In genomic region chr15:67173786-67174185, GRCh38 we compare ENCODE assay signal across 16 cellular contexts.
DNase-seq lines count a peak whose midpoint lies in the region; ATAC-seq and TF ChIP-seq lines count a peak whose summit lies in the region.
"Had no signal": no experiment of that assay in that cellular context is flagged by ENCODE, and none has a peak within 500 bp of the region (broad histone marks: within the 10 kb centered on the region; RNA-seq: fewer than 3 reads in every experiment).

No MANE protein-coding gene starts in this region.

- ATAC-seq in CD4-positive, alpha-beta T cell (ENCODE audit: poor library complexity), result no peak
- no peak for ATAC-seq in activated T-helper 17 cell treated with anti-CD3 and anti-CD28 coated beads, Interleukin-2, amount 50 U/mL, for 72 hours (replicated peaks)
- ATAC-seq in naive thymus-derived CD4-positive, alpha-beta T cell, result no peak
- ATAC-seq in HG02588 (IDR thresholded peaks at IDR 0.05; ENCODE audit: unreplicated experiment) (no peak), HG03159 (IDR thresholded peaks at IDR 0.05; ENCODE audit: unreplicated experiment) (no peak), HG03108 (IDR thresholded peaks at IDR 0.05; ENCODE audit: unreplicated experiment) (no peak)
- ATAC-seq: mucosa of descending colon had no signal

- peaks cover 72% of the 10 kb centered on the region for H3K36me3 Mint-ChIP-seq in T-helper 1 cell treated with Interleukin-12 subunit alpha and Interleukin-12 subunit beta and Interleukin-4 antibody, amounts not matched to agents 30 μg/mL and 1 μg/mL, for 36 hours (ENCODE audit: low read depth)
- peaks cover 84% of the 10 kb centered on the region for H3K36me3 Mint-ChIP-seq in CD4-positive, alpha-beta T cell (ENCODE audit: low read depth)
- H3K36me3 Mint-ChIP-seq in activated T-helper 17 cell treated with anti-CD3 and anti-CD28 coated beads, Interleukin-2, amount 50 U/mL, for 72 hours (ENCODE audit: low read depth), result peaks cover 100% of the 10 kb centered on the region
- peaks cover 0 to 47% (median 25%) of the 10 kb centered on the region in 5 donors for H3K36me3 Mint-ChIP-seq in naive thymus-derived CD4-positive, alpha-beta T cell

- H3K27ac ChIP-seq in CD4-positive, alpha-beta T cell (ENCODE audit: low read depth, low read length), result no peak overlapping the region
- H3K27ac ChIP-seq in naive thymus-derived CD4-positive, alpha-beta T cell (ENCODE audit: low read depth, low read length), result no peak overlapping the region
- H3K27ac ChIP-seq: 22Rv1, adrenal gland, SJCRH30 had no signal

- H3K27ac Mint-ChIP-seq in T-helper 1 cell treated with Interleukin-12 subunit alpha and Interleukin-12 subunit beta and Interleukin-4 antibody, amounts not matched to agents 30 μg/mL and 1 μg/mL, for 36 hours, result peak overlapping the region; percentile 17
- H3K27ac Mint-ChIP-seq in CD4-positive, alpha-beta T cell, result peak overlapping the region; percentile 19
- peak overlapping the region; percentile 91 for H3K27ac Mint-ChIP-seq in activated T-helper 17 cell treated with anti-CD3 and anti-CD28 coated beads, Interleukin-2, amount 50 U/mL, for 72 hours
- H3K27ac Mint-ChIP-seq in naive thymus-derived CD4-positive, alpha-beta T cell, result peak overlapping the region in 6 of 9 donors; percentile 35 to 87 (median 60)

- DNase-seq in T-helper 1 cell, result no peak
- no peak for DNase-seq in CD4-positive, alpha-beta T cell
- no peak for DNase-seq in naive thymus-derived CD4-positive, alpha-beta T cell
- DNase-seq: adrenal gland; NCI-H1417 treated with DMSO at 0.1 percent for 48 hours; NCI-H226; NK-92 treated with Interleukin-12 subunit alpha and Interleukin-12 subunit beta, amount 100 ng/mL, for 24 hours; SJCRH30; stimulated activated CD4-positive, alpha-beta T cell treated with anti-CD3 and anti-CD28 coated beads, Interleukin-12 subunit alpha, Interleukin-12 subunit beta, amount 100 ng/mL, for 4 hours had no signal

- H3K4me1 ChIP-seq in naive thymus-derived CD4-positive, alpha-beta T cell (ENCODE audit: control insufficient read depth in 2 of 2, insufficient read depth in 2 of 2, low read length in 2 of 2), result no peaks in the 10 kb centered on the region

- peaks cover 0 to 47% (median 10%) of the 10 kb centered on the region in 3 experiments for H3K36me3 ChIP-seq in naive thymus-derived CD4-positive, alpha-beta T cell (ENCODE audit: control insufficient read depth in 2 of 3, insufficient read depth in 3 of 3, low read length in 3 of 3)
- H3K36me3 ChIP-seq: adrenal gland had no signal

- intact Hi-C loops in CD4-positive, alpha-beta T cell (cut with DNase I, micrococcal nuclease), result no loop called here
- intact Hi-C loops in naive thymus-derived CD4-positive, alpha-beta T cell (cut with micrococcal nuclease), result no loop called here

- TF ChIP-seq CTCF in CD4-positive, alpha-beta T cell (IDR thresholded peaks at IDR 0.05), result no peak

- H3K4me3 ChIP-seq in naive thymus-derived CD4-positive, alpha-beta T cell (ENCODE audit: low read length), result no peak overlapping the region
- H3K4me3 ChIP-seq: adrenal gland, mucosa of descending colon, SJCRH30 had no signal

- CTCF ChIA-PET in CD4-positive, alpha-beta T cell (lab: Charles Lee), result no interaction called here
- CTCF ChIA-PET in naive thymus-derived CD4-positive, alpha-beta T cell (lab: Charles Lee), result no interaction called here

- POLR2A ChIA-PET in CD4-positive, alpha-beta T cell (lab: Charles Lee), result interaction anchor here (0.7 to 0.8 kb wide), 2 partner anchors 24 to 62 kb away, joined by 3 read pairs; no protein-coding TSS in a partner anchor
- POLR2A ChIA-PET in naive thymus-derived CD4-positive, alpha-beta T cell (lab: Charles Lee), result no interaction called here

- peaks cover 61% of the 10 kb centered on the region for H3K4me1 Mint-ChIP-seq in T-helper 1 cell treated with Interleukin-12 subunit alpha and Interleukin-12 subunit beta and Interleukin-4 antibody, amounts not matched to agents 30 μg/mL and 1 μg/mL, for 36 hours (ENCODE audit: low read depth)
- H3K4me1 Mint-ChIP-seq in CD4-positive, alpha-beta T cell (ENCODE audit: low read depth), result peaks cover 47% of the 10 kb centered on the region
- peaks cover 68% of the 10 kb centered on the region for H3K4me1 Mint-ChIP-seq in activated T-helper 17 cell treated with anti-CD3 and anti-CD28 coated beads, Interleukin-2, amount 50 U/mL, for 72 hours
- H3K4me1 Mint-ChIP-seq in naive thymus-derived CD4-positive, alpha-beta T cell, result peaks cover 11 to 70% (median 30%) of the 10 kb centered on the region in 7 donors

- H3K9me3 Mint-ChIP-seq in T-helper 1 cell treated with Interleukin-12 subunit alpha and Interleukin-12 subunit beta and Interleukin-4 antibody, amounts not matched to agents 30 μg/mL and 1 μg/mL, for 36 hours, result no peaks in the 10 kb centered on the region
- no peaks in the 10 kb centered on the region for H3K9me3 Mint-ChIP-seq in CD4-positive, alpha-beta T cell
- no peaks in the 10 kb centered on the region for H3K9me3 Mint-ChIP-seq in activated T-helper 17 cell treated with anti-CD3 and anti-CD28 coated beads, Interleukin-2, amount 50 U/mL, for 72 hours
- H3K9me3 Mint-ChIP-seq in naive thymus-derived CD4-positive, alpha-beta T cell, result no peaks in the 10 kb centered on the region

- H3K9me3 ChIP-seq in CD4-positive, alpha-beta T cell (ENCODE audit: control insufficient read depth, low read length), result no peaks in the 10 kb centered on the region
- no peaks in the 10 kb centered on the region for H3K9me3 ChIP-seq in naive thymus-derived CD4-positive, alpha-beta T cell (ENCODE audit: control insufficient read depth in 2 of 3, low read length in 3 of 3)
- H3K9me3 ChIP-seq: adrenal gland, mucosa of descending colon, SJCRH30 had no signal

- H3K27me3 Mint-ChIP-seq in T-helper 1 cell treated with Interleukin-12 subunit alpha and Interleukin-12 subunit beta and Interleukin-4 antibody, amounts not matched to agents 30 μg/mL and 1 μg/mL, for 36 hours (ENCODE audit: low read depth), result no peaks in the 10 kb centered on the region
- H3K27me3 Mint-ChIP-seq in CD4-positive, alpha-beta T cell, result no peaks in the 10 kb centered on the region
- no peaks in the 10 kb centered on the region for H3K27me3 Mint-ChIP-seq in activated T-helper 17 cell treated with anti-CD3 and anti-CD28 coated beads, Interleukin-2, amount 50 U/mL, for 72 hours
- no peaks in the 10 kb centered on the region for H3K27me3 Mint-ChIP-seq in naive thymus-derived CD4-positive, alpha-beta T cell

- peak overlapping the region; percentile 6 for H3K4me3 Mint-ChIP-seq in T-helper 1 cell treated with Interleukin-12 subunit alpha and Interleukin-12 subunit beta and Interleukin-4 antibody, amounts not matched to agents 30 μg/mL and 1 μg/mL, for 36 hours
- H3K4me3 Mint-ChIP-seq in CD4-positive, alpha-beta T cell, result no peak overlapping the region
- H3K4me3 Mint-ChIP-seq in activated T-helper 17 cell treated with anti-CD3 and anti-CD28 coated beads, Interleukin-2, amount 50 U/mL, for 72 hours, result peak overlapping the region; percentile 66
- H3K4me3 Mint-ChIP-seq in naive thymus-derived CD4-positive, alpha-beta T cell, result no peak overlapping the region

- no peaks in the 10 kb centered on the region for H3K27me3 ChIP-seq in CD4-positive, alpha-beta T cell (ENCODE audit: control insufficient read depth, insufficient read depth, low read length)
- no peaks in the 10 kb centered on the region for H3K27me3 ChIP-seq in naive thymus-derived CD4-positive, alpha-beta T cell (ENCODE audit: control insufficient read depth in 2 of 2, insufficient read depth in 2 of 2, low read length in 2 of 2)
- H3K27me3 ChIP-seq: adrenal gland, SJCRH30 had no signal

Comparison
In these comparisons a context has a peak if more than half of its experiments do, and no peak if none do; other contexts are left out.
1. H3K27ac Mint-ChIP-seq: peak in every context shown above with its lines; median percentile 91 in activated T-helper 17 cell treated with anti-CD3 and anti-CD28 coated beads, Interleukin-2, amount 50 U/mL, for 72 hours; 60 in naive thymus-derived CD4-positive, alpha-beta T cell; 19 in CD4-positive, alpha-beta T cell; 17 in T-helper 1 cell treated with Interleukin-12 subunit alpha and Interleukin-12 subunit beta and Interleukin-4 antibody, amounts not matched to agents 30 μg/mL and 1 μg/mL, for 36 hours.
2. H3K4me3 Mint-ChIP-seq: peak in T-helper 1 cell treated with Interleukin-12 subunit alpha and Interleukin-12 subunit beta and Interleukin-4 antibody, amounts not matched to agents 30 μg/mL and 1 μg/mL, for 36 hours (single experiment) and activated T-helper 17 cell treated with anti-CD3 and anti-CD28 coated beads, Interleukin-2, amount 50 U/mL, for 72 hours (single experiment); none in CD4-positive, alpha-beta T cell (single experiment) and naive thymus-derived CD4-positive, alpha-beta T cell (0 of 10).